10 cellular contexts compared by ENCODE assay signal in genomic region chr9:33163433-33164137, GRCh38. TPM values are rescaled to one million over a fixed set of nuclear protein-coding genes. Genes with fewer than 3 reads are reported as not detected.
DNase-seq lines count a peak whose midpoint lies in the region; ATAC-seq, FAIRE-seq and TF ChIP-seq lines count a peak whose summit lies in the region.
"Had no signal": no experiment of that assay in that cellular context is flagged by ENCODE, and none has a peak within 500 bp of the region (broad histone marks: within the 10 kb centered on the region; RNA-seq: fewer than 3 reads in every experiment).

No MANE protein-coding gene starts in this region.

- no peak for FAIRE-seq in GM12878 (lab: Jason Lieb, UNC)
- FAIRE-seq: H54 had no signal

- no peak for TF ChIP-seq RAD21 in GM12878 (IDR thresholded peaks at IDR 0.05; ENCODE audit: insufficient read depth, low read depth, low read length)

- H3K27ac ChIP-seq in GM12878 (ENCODE audit: control insufficient read depth, insufficient read depth), result peak overlapping the region; percentile 92
- H3K27ac ChIP-seq in mucosa of rectum (ENCODE audit: low read depth in 2 of 2, low read length in 2 of 2), result peak overlapping the region; percentile 93 to 97
- peak overlapping the region; percentile 93 to 97 (median 96) for H3K27ac ChIP-seq in transverse colon

- peaks cover 4% of the 10 kb centered on the region for H3K36me3 Mint-ChIP-seq in activated naive CD4-positive, alpha-beta T cell treated with anti-CD3 and anti-CD28 coated beads, Interleukin-2, amount 50 U/mL, for 24 hours

- peaks cover 93% of the 10 kb centered on the region for H3K79me2 ChIP-seq in GM12878 (ENCODE audit: control insufficient read depth, insufficient read depth, low read length)

- 0 out of 2 replicates have a peak, but pooled peaks cover 3% of the 10 kb centered on the region for H4K20me1 ChIP-seq in GM12878 (ENCODE audit: control insufficient read depth, insufficient read depth)

- H3K4me1 ChIP-seq in GM12878 (ENCODE audit: control insufficient read depth, insufficient read depth, low read length), result peaks cover 51% of the 10 kb centered on the region
- H3K4me1 ChIP-seq in mucosa of rectum (ENCODE audit: control insufficient read depth in 2 of 2, insufficient read depth in 2 of 2, low read length in 2 of 2), result peaks cover 76 to 77% of the 10 kb centered on the region in 2 donors
- H3K4me1 ChIP-seq in transverse colon, result peaks cover 59 to 86% (median 79%) of the 10 kb centered on the region in 4 donors

- TF ChIP-seq CTCF in GM12878 (IDR thresholded peaks at IDR 0.05 in 2 of 3, conservative IDR thresholded peaks at IDR 0.05 in 1 of 3; ENCODE audit: control insufficient read depth in 2 of 3, extremely low read depth in 1 of 3, insufficient read depth in 1 of 3, low read depth in 3 of 3, low read length in 3 of 3) (no peak), transverse colon (IDR thresholded peaks at IDR 0.05) (no peak)

- 25% methylated on average over 8 of the region's 8 CpGs for WGBS in GM12878 (ENCODE audit: insufficient coverage, insufficient replicate concordance, low lambda C conversion rate, missing lambda C conversion rate)
- 93 to 100% methylated on average over 1 to 8 of the region's 8 CpGs for whole genome bisulfite sequencing in transverse colon (ENCODE audit: low coverage in 1 of 2), 2 donors

- H3K4me3 Mint-ChIP-seq in activated naive CD4-positive, alpha-beta T cell treated with anti-CD3 and anti-CD28 coated beads, Interleukin-2, amount 50 U/mL, for 24 hours, result peak overlapping the region; percentile 93

- TF ChIP-seq EP300 in GM12878 (IDR thresholded peaks at IDR 0.05; ENCODE audit: borderline replicate concordance in 1 of 2, control insufficient read depth in 1 of 2, low read depth in 2 of 2, low read length in 2 of 2) (no peak), transverse colon (IDR thresholded peaks at IDR 0.05; ENCODE audit: low read depth) (no peak)

- POLR2A ChIA-PET in GM12878 (lab: Charles Lee), result interaction anchor here (2.2 to 8.5 kb wide), 4 partner anchors 12 to 83 kb away, joined by 5 to 73 read pairs (median 31); no protein-coding TSS in a partner anchor

- TF ChIP-seq POLR2A in GM12878 (IDR thresholded peaks at IDR 0.05; ENCODE audit: low read depth, low read length) (no peak), transverse colon (IDR thresholded peaks at IDR 0.05) (no peak)

- peak overlapping the region; percentile 86 for H3K4me2 ChIP-seq in GM12878 (ENCODE audit: control insufficient read depth, insufficient read depth)

- H3K4me3 ChIP-seq in GM12878, result peak overlapping the region; percentile 90
- peak overlapping the region; percentile 78 to 93 for H3K4me3 ChIP-seq in mucosa of rectum (ENCODE audit: low read length in 2 of 2)
- H3K4me3 ChIP-seq in transverse colon, result peak overlapping the region in 1 of 4 donors; percentile 79

- H3K9ac ChIP-seq in GM12878 (ENCODE audit: control insufficient read depth, insufficient read depth, low read length) (peak overlapping the region; percentile 98), mucosa of rectum (ENCODE audit: low read depth in 1 of 2, low read length in 2 of 2) (peak overlapping the region in 1 of 2 donors; percentile 66)

- peaks cover 84% of the 10 kb centered on the region for H3K4me1 Mint-ChIP-seq in activated naive CD4-positive, alpha-beta T cell treated with anti-CD3 and anti-CD28 coated beads, Interleukin-2, amount 50 U/mL, for 24 hours

- no peak for ATAC-seq in GM12878

- no peaks in the 10 kb centered on the region for H3K9me3 Mint-ChIP-seq in activated naive CD4-positive, alpha-beta T cell treated with anti-CD3 and anti-CD28 coated beads, Interleukin-2, amount 50 U/mL, for 24 hours

- H3K9me3 ChIP-seq in GM12878 (replicated peaks; ENCODE audit: control insufficient read depth, insufficient read depth, low read length) (no peaks in the 10 kb centered on the region), mucosa of rectum (ENCODE audit: control insufficient read depth in 2 of 2, low read length in 2 of 2) (no peaks in the 10 kb centered on the region), transverse colon (no peaks in the 10 kb centered on the region)

- no TSS peak for BruUV-seq in GM12878 (replicated peaks; lab: Mats Ljungman, UMichigan)

- no peaks in the 10 kb centered on the region for H3K27me3 Mint-ChIP-seq in activated naive CD4-positive, alpha-beta T cell treated with anti-CD3 and anti-CD28 coated beads, Interleukin-2, amount 50 U/mL, for 24 hours

- RAD21 ChIA-PET in GM12878 (lab: Charles Lee; ENCODE audit: unreplicated experiment), result interaction anchor here (1.1 to 7.2 kb wide), 9 partner anchors 11 to 81 kb away, joined by 3 to 46 read pairs (median 6); no protein-coding TSS in a partner anchor

- H3K36me3 ChIP-seq in GM12878 (ENCODE audit: control insufficient read depth in 2 of 2, insufficient read depth in 2 of 2, low read length in 1 of 2), result no peaks in the 10 kb centered on the region; a peak in 1 of 4 replicates
- H3K36me3 ChIP-seq in mucosa of rectum (ENCODE audit: control insufficient read depth in 2 of 2, insufficient read depth in 2 of 2, low read length in 2 of 2), result no peaks in the 10 kb centered on the region
- no peaks in the 10 kb centered on the region for H3K36me3 ChIP-seq in transverse colon

- no peaks in the 10 kb centered on the region for H3K27me3 ChIP-seq in GM12878 (replicated peaks in 1 of 2; ENCODE audit: control insufficient read depth in 2 of 2, insufficient read depth in 2 of 2, low read length in 1 of 2)
- H3K27me3 ChIP-seq in mucosa of rectum (ENCODE audit: control insufficient read depth in 2 of 2, insufficient read depth in 2 of 2, low read length in 2 of 2), result no peaks in the 10 kb centered on the region
- no peaks in the 10 kb centered on the region for H3K27me3 ChIP-seq in transverse colon

- H3K27ac Mint-ChIP-seq in activated naive CD4-positive, alpha-beta T cell treated with anti-CD3 and anti-CD28 coated beads, Interleukin-2, amount 50 U/mL, for 24 hours, result peak overlapping the region; percentile 97

- intact Hi-C loops in GM12878 (cut with micrococcal nuclease; ENCODE audit: unreplicated experiment) (loop anchor here (2.0 to 10.0 kb wide), 3 partner anchors 36 to 131 kb away; partner anchors contain the start of gene NFX1), transverse colon (cut with DNase I; ENCODE audit: low total_unique reads) (no loop called here)

- CTCF ChIA-PET in GM12878 (lab: Yijun Ruan, JAX), result interaction anchor here (0.8 to 7.2 kb wide), 5 partner anchors 9 to 63 kb away, joined by 3 to 58 read pairs (median 5); no protein-coding TSS in a partner anchor

- in situ Hi-C loops in GM12878 (cut with MboI), result no loop called here
- in situ Hi-C loops in transverse colon (cut with MboI; ENCODE audit: low pct_ligation_motif_present in 1 of 4, low pct_unique_long_range_greater_than_20kb in 1 of 4, low sequenced_read_pairs in 3 of 4), result no loop called here

- DNase-seq in activated naive CD4-positive, alpha-beta T cell treated with anti-CD3 and anti-CD28 coated beads, Interleukin-2, amount 50 U/mL, for 16 hours, result no peak
- DNase-seq in GM12878 (ENCODE audit: low read depth, low spot score), result no peak
- no peak for DNase-seq in transverse colon
- no peak for DNase-seq in stimulated activated CD8-positive, alpha-beta memory T cell treated with anti-CD3 and anti-CD28 coated beads, Interleukin-4, amount 100 ng/mL, for 48 hours
- no peak for DNase-seq in 8988T
- DNase-seq in HT-29 (ENCODE audit: low spot score), result no peak
- DNase-seq: NCI-H1092 had no signal

- no peak overlapping the region for H2AFZ ChIP-seq in GM12878 (ENCODE audit: control insufficient read depth, low read depth, low read length)

- SMC1A ChIA-PET in GM12878 (lab: Charles Lee; ENCODE audit: uncharacterized antibody, unreplicated experiment), result interaction anchor here (1.0 to 10.4 kb wide), 6 partner anchors 12 to 98 kb away, joined by 3 to 172 read pairs (median 22); no protein-coding TSS in a partner anchor

TF ChIP-seq in GM12878, 131 proteins besides CTCF, POLR2A, EP300 and RAD21:
- TF ChIP-seq SMC3 (IDR thresholded peaks at IDR 0.05; ENCODE audit: borderline replicate concordance, low read length), result 0 out of 2 replicates have a peak, but pooled peaks have one; percentile 1
- no peak for TF ChIP-seq SP1 (IDR thresholded peaks at IDR 0.05; ENCODE audit: low read depth, low read length)

RNA-seq across cellular contexts. Expression of gene B4GALT1, which starts 3.6 kb away (rescaled TPM):
- total RNA-seq in GM12878 (2013; cell fraction: nucleolus; rRNA removed), result 47.6 and 51.1 TPM in 2 replicates
- total RNA-seq in GM12878 (2014; rRNA removed), result 23.4 and 24.2 TPM in 2 replicates
- 12.7 and 15.3 TPM in 2 replicates for total RNA-seq in GM12878 (2014; rRNA removed; fragmentation: Illumina TruSeq; extraction: Trizol)
- 77.5 and 79.0 TPM in 2 replicates for total RNA-seq in GM12878 (2021)
- polyA plus RNA-seq in GM12878 (2011; ENCODE audit: low read depth), result 50.1 TPM
- 29.6 and 36.5 TPM in 2 replicates for polyA plus RNA-seq in GM12878 (2011; rRNA removed)
- 36.7 and 49.7 TPM in 2 replicates for polyA plus RNA-seq in GM12878 (2011; cell fraction: cytosol; rRNA removed)
- polyA plus RNA-seq in GM12878 (2011; cell fraction: nucleus; rRNA removed), result 16.8 and 18.8 TPM in 2 replicates
- polyA plus RNA-seq in GM12878 (2012), result 58.2 and 65.9 TPM in 2 replicates
- 66.7 and 68.8 TPM in 2 replicates for polyA plus RNA-seq in GM12878 (2014; fragmentation: Illumina TruSeq; extraction: Trizol)
- 10 to 100 TPM; 22.4 to 23.3 TPM for polyA plus RNA-seq in GM12878 (2014; fragmentation: Nextera tagmentation; extraction: Ambion mirVana)
- polyA plus RNA-seq in GM12878 (2014; rRNA removed), result 42.6 and 45.5 TPM in 2 replicates
- polyA plus RNA-seq in GM12878 (2016; fragmentation: Nextera tagmentation; extraction: Ambion mirVana), result 10 to 100 TPM; 50.2 to 50.8 TPM
- polyA minus RNA-seq in GM12878 (2011; rRNA and poly(A)+ RNA removed), result 48.3 and 58.3 TPM in 2 replicates
- 25.8 and 27.2 TPM in 2 replicates for polyA minus RNA-seq in GM12878 (2011; cell fraction: cytosol; rRNA and poly(A)+ RNA removed)
- 10.3 and 16.8 TPM in 2 replicates for polyA minus RNA-seq in GM12878 (2011; cell fraction: nucleus; rRNA and poly(A)+ RNA removed)
- 100 to 1,000 TPM in 2 of 4 donors, 10 to 100 TPM in 2; 23.7 to 126 (median 93.7) TPM for total RNA-seq in transverse colon
- total RNA-seq in HT-29 (2014; rRNA removed; shearing (Covaris generic)), result 14.6 and 16.9 TPM in 2 replicates
